Comparison of ENCODE assay signal across 16 cellular contexts in the genomic region with DNA sequence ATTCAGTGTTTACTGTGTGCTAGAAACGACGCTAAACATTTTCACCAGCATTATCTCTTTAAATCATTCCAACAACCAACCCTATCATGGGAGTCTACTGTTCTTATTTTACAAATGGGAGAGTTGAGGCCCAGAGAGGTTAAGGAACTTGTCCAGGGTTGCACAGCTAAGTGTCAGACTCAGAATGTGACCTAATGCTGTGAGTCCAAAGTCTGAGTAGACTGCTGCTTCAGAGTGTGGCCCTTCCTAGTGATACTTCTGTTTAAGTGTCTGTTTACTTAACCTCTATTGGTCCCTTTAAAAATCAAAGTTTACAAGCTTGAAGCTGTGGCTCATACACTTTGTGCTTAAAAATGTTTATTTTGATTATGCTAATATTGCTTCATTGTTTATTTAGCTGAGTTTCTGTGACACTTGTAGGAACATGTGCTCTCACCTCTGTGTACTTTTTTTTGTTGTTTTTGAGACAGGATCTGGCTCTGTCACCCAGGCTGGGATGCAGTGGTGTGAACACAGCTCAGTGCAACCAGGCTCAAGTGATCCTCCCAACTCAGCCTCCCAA.
A peak's percentile ranks its signal among the peaks of the same experiment; 100 is the strongest.
DNase-seq lines count a peak whose midpoint lies in the region; ATAC-seq and TF ChIP-seq lines count a peak whose summit lies in the region.
"Had no signal": no experiment of that assay in that cellular context is flagged by ENCODE, and none has a peak within 500 bp of the region (broad histone marks: within the 10 kb centered on the region; RNA-seq: fewer than 3 reads in every experiment).

No MANE protein-coding gene starts in this region.

- H3F3A ChIP-seq in PC-3 (ENCODE audit: low read length, unreplicated experiment), result no peaks in the 10 kb centered on the region

- intact Hi-C loops in PC-3 (cut with micrococcal nuclease), result loop anchor here (1.0 kb wide), 2 partner anchors 17 to 20 kb away; no protein-coding TSS in a partner anchor
- intact Hi-C loops in mucosa of descending colon (cut with DNase I, micrococcal nuclease), result no loop called here

- H3K79me2 ChIP-seq in PC-3 (ENCODE audit: low read length), result no peaks in the 10 kb centered on the region
- H3K79me2 ChIP-seq in hepatocyte, result no peaks in the 10 kb centered on the region

- H3K4me3 ChIP-seq in PC-3 (ENCODE audit: low read length) (no peak overlapping the region), hepatocyte (no peak overlapping the region), mucosa of descending colon (no peak overlapping the region)
- no peak overlapping the region for H3K4me3 ChIP-seq in effector memory CD4-positive, alpha-beta T cell (ENCODE audit: insufficient read depth, low read depth, low read length, poor library complexity, severe bottlenecking)
- H3K4me3 ChIP-seq: HAP-1, MG63 had no signal

- H3K9me3 ChIP-seq in PC-3 (ENCODE audit: low read length) (no peaks in the 10 kb centered on the region), hepatocyte (ENCODE audit: low read depth) (no peaks in the 10 kb centered on the region), mucosa of descending colon (no peaks in the 10 kb centered on the region)
- no peaks in the 10 kb centered on the region for H3K9me3 ChIP-seq in effector memory CD4-positive, alpha-beta T cell (ENCODE audit: control insufficient read depth, low read length)
- H3K9me3 ChIP-seq: Caco-2, HAP-1, MG63 had no signal

- no peak overlapping the region for H2AFZ ChIP-seq in PC-3 (ENCODE audit: low read length)
- H2AFZ ChIP-seq in hepatocyte, result no peak overlapping the region

- H3K9ac ChIP-seq in PC-3 (ENCODE audit: low read length), result no peak overlapping the region

- DNase-seq in DMS53 treated with DMSO at 0.1 percent for 48 hours (lab: John Stamatoyannopoulos, UW; ENCODE audit: unreplicated experiment) (peak; percentile 52), PC-3 (peak; percentile 41), hepatocyte (ENCODE audit: low spot score) (peak; percentile 34), mucosa of descending colon (no peak), substantia nigra (lab: John Stamatoyannopoulos, UW) (no peak)
- no peak for DNase-seq in activated CD8-positive, alpha-beta memory T cell treated with anti-CD3 and anti-CD28 coated beads, Interleukin-2, amount 50 U/mL, for 4 hours
- no peak for DNase-seq in effector memory CD4-positive, alpha-beta T cell
- DNase-seq: MG63, NCI-H1092, NCI-H146, NCI-H2081 treated with DMSO at 0.1 percent for 48 hours, NCI-H510A had no signal

- H3K4me2 ChIP-seq in PC-3 (ENCODE audit: low read length) (no peak overlapping the region), hepatocyte (no peak overlapping the region)

- H3K27ac ChIP-seq in PC-3 (ENCODE audit: low read length) (no peak overlapping the region), hepatocyte (no peak overlapping the region), substantia nigra (ENCODE audit: low read depth, low read length, poor library complexity, severe bottlenecking) (no peak overlapping the region)
- H3K27ac ChIP-seq in effector memory CD4-positive, alpha-beta T cell (ENCODE audit: insufficient read depth, low read length, poor library complexity, severe bottlenecking), result no peak overlapping the region
- H3K27ac ChIP-seq: C4-2B had no signal

- BruUV-seq in PC-3 (replicated peaks; lab: Mats Ljungman, UMichigan), result no TSS peak

- POLR2A ChIA-PET in PC-3 (lab: Charles Lee; ENCODE audit: unreplicated experiment), result interaction anchor here (0.5 to 0.9 kb wide), 6 partner anchors 8 to 300 kb away, joined by 3 to 5 read pairs (median 3); partner anchors contain the start of gene NAMPT

- H3K36me3 ChIP-seq in PC-3 (ENCODE audit: low read depth, low read length) (no peaks in the 10 kb centered on the region), hepatocyte (replicated peaks; ENCODE audit: insufficient read depth, low read depth) (no peaks in the 10 kb centered on the region), mucosa of descending colon (ENCODE audit: low read depth) (no peaks in the 10 kb centered on the region)
- no peaks in the 10 kb centered on the region for H3K36me3 ChIP-seq in effector memory CD4-positive, alpha-beta T cell (ENCODE audit: control insufficient read depth, insufficient read depth, low read length)
- H3K36me3 ChIP-seq: HAP-1, MG63 had no signal

- 93% methylated on average over 2 of the region's 2 CpGs for WGBS in hepatocyte (ENCODE audit: low lambda C conversion rate, missing lambda C conversion rate)

- CTCF ChIA-PET in PC-3 (lab: Charles Lee), result interaction anchor here (1.0 kb wide), 1 partner anchor 266 kb away, joined by 3 read pairs; no protein-coding TSS in a partner anchor

- no peaks in the 10 kb centered on the region for H3K27me3 ChIP-seq in PC-3 (ENCODE audit: low read length)
- peaks cover 2% of the 10 kb centered on the region for H3K27me3 ChIP-seq in hepatocyte
- no peaks in the 10 kb centered on the region for H3K27me3 ChIP-seq in effector memory CD4-positive, alpha-beta T cell (replicated peaks; ENCODE audit: control insufficient read depth, insufficient read depth, low read length, poor library complexity, severe bottlenecking)
- H3K27me3 ChIP-seq: MG63 had no signal

- H3K4me1 ChIP-seq in PC-3 (ENCODE audit: insufficient read depth, low read length), result no peaks in the 10 kb centered on the region
- H3K4me1 ChIP-seq in hepatocyte (ENCODE audit: insufficient read depth), result peaks cover 4% of the 10 kb centered on the region
- no peaks in the 10 kb centered on the region for H3K4me1 ChIP-seq in mucosa of descending colon (ENCODE audit: low read depth)
- no peaks in the 10 kb centered on the region for H3K4me1 ChIP-seq in effector memory CD4-positive, alpha-beta T cell (ENCODE audit: control insufficient read depth, insufficient read depth, low read length, poor library complexity, severe bottlenecking)
- H3K4me1 ChIP-seq: HAP-1 had no signal

- H4K20me1 ChIP-seq in PC-3 (ENCODE audit: low read length) (no peaks in the 10 kb centered on the region), hepatocyte (ENCODE audit: insufficient read depth, poor library complexity, severe bottlenecking) (no peaks in the 10 kb centered on the region)

- H3K9me2 ChIP-seq in PC-3 (replicated peaks; ENCODE audit: low read length) (no peaks in the 10 kb centered on the region), hepatocyte (replicated peaks; ENCODE audit: insufficient read depth) (no peaks in the 10 kb centered on the region)

- TF ChIP-seq CTCF in PC-3 (conservative IDR thresholded peaks at IDR 0.05; ENCODE audit: low read depth, low read length) (no peak), hepatocyte (IDR thresholded peaks at IDR 0.05; ENCODE audit: poor library complexity) (no peak), mucosa of descending colon (IDR thresholded peaks at IDR 0.05) (no peak)

- ATAC-seq in PC-3, result peak; percentile 92
- ATAC-seq in mucosa of descending colon, result peak; percentile 85
- no peak for ATAC-seq in GM18861 (IDR thresholded peaks at IDR 0.05; ENCODE audit: unreplicated experiment)

Comparison
In these comparisons a context has a peak if more than half of its experiments do, and no peak if none do; other contexts are left out.
1. DNase-seq: peak in DMS53 treated with DMSO at 0.1 percent for 48 hours (single experiment), PC-3 (single experiment) and hepatocyte (single experiment); none in mucosa of descending colon (0 of 3), activated CD8-positive, alpha-beta memory T cell treated with anti-CD3 and anti-CD28 coated beads, Interleukin-2, amount 50 U/mL, for 4 hours (single experiment), substantia nigra (0 of 49) and effector memory CD4-positive, alpha-beta T cell (0 of 3).